9 cellular contexts compared by ENCODE assay signal in the genomic region with DNA sequence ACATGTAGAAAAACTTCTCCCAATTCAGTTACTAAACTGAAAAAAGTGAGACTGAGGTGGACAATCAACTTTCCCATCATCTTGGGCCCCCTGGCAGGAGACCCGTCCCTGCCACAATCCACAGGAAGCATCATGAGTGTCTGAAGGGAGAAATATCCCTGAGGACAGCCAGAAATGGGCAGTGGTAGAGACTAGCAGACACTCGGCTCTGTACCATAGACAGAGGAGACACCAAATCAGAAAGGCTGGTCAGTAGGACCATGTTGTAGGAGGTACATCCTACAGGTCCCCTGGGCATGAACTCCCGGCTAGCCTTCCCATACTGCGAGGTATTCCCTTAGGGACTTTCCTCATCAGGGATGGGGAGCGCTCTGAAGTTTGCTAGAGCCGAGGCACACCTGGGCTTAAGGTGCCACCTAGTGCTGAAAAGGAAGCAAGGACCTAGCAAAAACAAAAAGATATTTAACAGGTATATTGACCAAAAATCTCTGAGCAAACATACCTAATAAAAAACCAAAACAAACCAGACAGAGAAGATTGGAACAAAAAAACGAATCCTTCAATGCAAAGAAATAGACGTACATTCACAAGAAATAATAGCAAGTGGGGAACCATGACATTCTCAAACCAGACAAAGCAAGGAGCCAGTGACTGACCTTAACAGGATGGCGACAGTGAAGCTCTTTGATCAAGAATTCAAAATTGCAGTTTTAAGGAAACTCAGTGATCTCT. TPM values are rescaled to one million over a fixed set of nuclear protein-coding genes. Genes with fewer than 3 reads are reported as not detected.
DNase-seq lines count a peak whose midpoint lies in the region; ATAC-seq and TF ChIP-seq lines count a peak whose summit lies in the region.
"Had no signal": no experiment of that assay in that cellular context is flagged by ENCODE, and none has a peak within 500 bp of the region (broad histone marks: within the 10 kb centered on the region; RNA-seq: fewer than 3 reads in every experiment).

No MANE protein-coding gene starts in this region.

- H3K79me1 ChIP-seq in H9 (ENCODE audit: insufficient read depth, low read depth, low read length, poor library complexity, severe bottlenecking), result no peaks in the 10 kb centered on the region

- H3K79me2 ChIP-seq in H9 (ENCODE audit: insufficient read depth, low read length), result no peaks in the 10 kb centered on the region
- no peaks in the 10 kb centered on the region for H3K79me2 ChIP-seq in PC-9 (ENCODE audit: low read depth)

- no CpG with 5 or more reads among the region's 9 CpGs for WGBS in H9 (ENCODE audit: extremely low coverage, insufficient read length, low lambda C conversion rate)

- H3F3A ChIP-seq in PC-9 (ENCODE audit: insufficient read depth, low read depth), result no peaks in the 10 kb centered on the region

- no peak overlapping the region for H3K9ac ChIP-seq in H9 (ENCODE audit: extremely low read depth, insufficient read length, low read length)

- POLR2A ChIA-PET in PC-9 (lab: Charles Lee; ENCODE audit: unreplicated experiment), result no interaction called here

- no TSS peak for BruUV-seq in PC-9 (replicated peaks; lab: Mats Ljungman, UMichigan)

- DNase-seq in H9 (peak; percentile 68), PC-9 (peak; percentile 43 to 47), foreskin fibroblast (peak in 1 of 2 donors; percentile 55), epidermal melanocyte (ENCODE audit: insufficient read length, low spot score) (no peak)
- DNase-seq in activated CD8-positive, alpha-beta memory T cell treated with anti-CD3 and anti-CD28 coated beads, Interleukin-2, amount 50 U/mL, for 48 hours, result no peak
- DNase-seq: DMS79 had no signal

- no peak overlapping the region for H2BK120ac ChIP-seq in H9 (ENCODE audit: low read depth, low read length, poor library complexity, severe bottlenecking)

- H3K4me1 ChIP-seq in H9 (ENCODE audit: insufficient read depth, low read length) (no peaks in the 10 kb centered on the region), PC-9 (replicated peaks; ENCODE audit: insufficient read depth) (no peaks in the 10 kb centered on the region)

- no peak overlapping the region for H3K4me3 Mint-ChIP-seq in H9

- no peaks in the 10 kb centered on the region; the same call in none of the 2 replicates for H3K27me3 Mint-ChIP-seq in H9 (ENCODE audit: low read depth)

- CTCF ChIA-PET in PC-9 (lab: Charles Lee), result no interaction called here

- no peak overlapping the region for H3K18ac ChIP-seq in H9 (ENCODE audit: insufficient read length, low read depth, low read length)

- H4K5ac ChIP-seq in H9 (ENCODE audit: insufficient read length, low read depth, low read length), result no peak overlapping the region

- H3K4ac ChIP-seq in H9 (ENCODE audit: low read depth, low read length), result no peak overlapping the region

- H3K27ac Mint-ChIP-seq in H9, result no peak overlapping the region

- H2BK12ac ChIP-seq in H9 (ENCODE audit: insufficient read length, low read depth, low read length), result no peak overlapping the region

- intact Hi-C loops in PC-9 (cut with micrococcal nuclease; ENCODE audit: unreplicated experiment), result loop anchor here (1.0 to 5.0 kb wide), 5 partner anchors 177 to 438 kb away; no protein-coding TSS in a partner anchor

- no peak overlapping the region for H2BK15ac ChIP-seq in H9 (ENCODE audit: low read depth, low read length)

- peaks cover 2 to 8% (median 3%) of the 10 kb centered on the region in 3 experiments for H3K36me3 Mint-ChIP-seq in H9 (ENCODE audit: insufficient read depth in 1 of 3, low read depth in 3 of 3)

- H2BK20ac ChIP-seq in H9 (ENCODE audit: low read depth, low read length, poor library complexity, severe bottlenecking), result no peak overlapping the region

- no peaks in the 10 kb centered on the region for H4K20me1 ChIP-seq in H9 (ENCODE audit: control insufficient read depth, insufficient read depth, insufficient read length)
- no peaks in the 10 kb centered on the region for H4K20me1 ChIP-seq in PC-9 (ENCODE audit: insufficient read depth)

- H3K9me3 ChIP-seq in H9 (ENCODE audit: control insufficient read depth, low read depth, low read length) (no peaks in the 10 kb centered on the region), PC-9 (ENCODE audit: insufficient read depth, low read depth) (peaks cover 3% of the 10 kb centered on the region; the same call in 1 of the 2 replicates)

- peak; percentile 78 for TF ChIP-seq CTCF in 22Rv1 (IDR thresholded peaks at IDR 0.05)
- TF ChIP-seq CTCF in H9 (conservative IDR thresholded peaks at IDR 0.05), result peak; percentile 87
- peak; percentile 85 for TF ChIP-seq CTCF in PC-9 (conservative IDR thresholded peaks at IDR 0.05)
- peak; percentile 22 for TF ChIP-seq CTCF in foreskin fibroblast (IDR thresholded peaks at IDR 0.05; ENCODE audit: low read depth, low read length)

- no peak overlapping the region for H4K8ac ChIP-seq in H9 (replicated peaks; ENCODE audit: insufficient read length, low read depth, low read length)

- no peaks in the 10 kb centered on the region for H3K4me1 Mint-ChIP-seq in H9

- H3K36me3 ChIP-seq in PC-9 (ENCODE audit: low read depth), result no peaks in the 10 kb centered on the region

- ATAC-seq in HG02970 (IDR thresholded peaks at IDR 0.05; ENCODE audit: low FRiP score, unreplicated experiment) (no peak), HG02884 (IDR thresholded peaks at IDR 0.05; ENCODE audit: unreplicated experiment) (no peak)

- no peak overlapping the region for H3K14ac ChIP-seq in H9 (ENCODE audit: insufficient read depth, low read length)

- H4K91ac ChIP-seq in H9 (ENCODE audit: insufficient read length, low read depth, low read length), result no peak overlapping the region

- H3K23ac ChIP-seq in H9 (ENCODE audit: insufficient read length, low read depth, low read length), result no peak overlapping the region

- H2AK5ac ChIP-seq in H9 (ENCODE audit: insufficient read length, low read length), result no peak overlapping the region

- no peak overlapping the region for H2BK5ac ChIP-seq in H9 (ENCODE audit: insufficient read length, low read length)

- no peaks in the 10 kb centered on the region for H3K9me2 ChIP-seq in PC-9 (ENCODE audit: insufficient read depth)

- no peak overlapping the region for H3K56ac ChIP-seq in H9 (ENCODE audit: insufficient read length, low read depth, low read length)

- H3K23me2 ChIP-seq in H9 (ENCODE audit: insufficient read length, low read depth, low read length, poor library complexity, severe bottlenecking), result no peaks in the 10 kb centered on the region

- no peak overlapping the region for H3T11ph ChIP-seq in H9 (ENCODE audit: low read length)

- H3K4me3 ChIP-seq in PC-9 (no peak overlapping the region), foreskin fibroblast (ENCODE audit: low read depth in 1 of 2, low read length in 2 of 2) (no peak overlapping the region)

- H3K9me3 Mint-ChIP-seq in H9, result peaks cover 8 to 11% of the 10 kb centered on the region in 2 experiments

- H2AFZ ChIP-seq in H9 (ENCODE audit: low read length) (no peak overlapping the region), PC-9 (no peak overlapping the region)

- H3K27ac ChIP-seq in 22Rv1 (no peak overlapping the region), H9 (ENCODE audit: insufficient read length, low read depth, low read length) (no peak overlapping the region), PC-9 (no peak overlapping the region)

- H3K27me3 ChIP-seq in H9 (ENCODE audit: insufficient read depth, low read length), result no peaks in the 10 kb centered on the region
- H3K27me3 ChIP-seq in PC-9 (ENCODE audit: insufficient read depth, low read depth), result no peaks in the 10 kb centered on the region

- H3K4me2 ChIP-seq in H9 (ENCODE audit: insufficient read depth, insufficient read length, low read length), result no peak overlapping the region
- no peak overlapping the region for H3K4me2 ChIP-seq in PC-9

RNA-seq across cellular contexts. Expression of gene HAUS3, which starts 55.6 kb away (rescaled TPM):
- 18.0 and 19.1 TPM in 2 replicates for total RNA-seq in H9 (2021)
- total RNA-seq in PC-9 (2021), result 15.8 and 16.2 TPM in 2 replicates

RNA-seq across cellular contexts. Expression of gene POLN, which starts 55.6 kb away (rescaled TPM):
- 0.74 and 1.5 TPM in 2 replicates for total RNA-seq in H9 (2021)
- total RNA-seq in PC-9 (2021), result 0.18 and 1.3 TPM in 2 replicates

Comparison
In these comparisons a context has a peak if more than half of its experiments do, and no peak if none do; other contexts are left out.
1. CTCF ChIP-seq: peak in every context shown above with its lines; median percentile 87 in H9; 85 in PC-9; 78 in 22Rv1; 22 in foreskin fibroblast.
2. DNase-seq: peak in H9 (single experiment) and PC-9 (2 of 2); none in epidermal melanocyte (single experiment) and activated CD8-positive, alpha-beta memory T cell treated with anti-CD3 and anti-CD28 coated beads, Interleukin-2, amount 50 U/mL, for 48 hours (single experiment).